ENCODE assay signal across 31 cellular contexts in the genomic region with DNA sequence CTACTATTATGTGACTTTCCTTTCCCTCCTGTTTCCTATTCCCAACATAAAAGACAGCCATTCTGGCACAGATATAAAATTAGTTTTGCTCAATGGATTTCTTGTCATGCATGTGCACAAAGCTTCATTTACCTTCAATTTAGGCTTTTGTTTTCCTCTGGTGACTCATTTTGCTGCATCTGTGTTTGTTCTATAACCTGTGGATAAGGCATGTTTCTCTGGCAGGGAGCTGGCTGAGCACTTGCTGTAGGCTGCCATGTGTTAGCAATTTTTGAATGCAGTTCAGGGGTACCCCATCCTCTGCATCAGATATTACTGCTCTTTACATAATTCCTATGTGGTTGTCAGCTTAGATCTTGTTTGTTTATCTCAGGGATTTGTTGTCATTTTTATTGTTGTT.
DNase-seq lines count a peak whose midpoint lies in the region; ATAC-seq, FAIRE-seq and TF ChIP-seq lines count a peak whose summit lies in the region.
"Had no signal": no experiment of that assay in that cellular context is flagged by ENCODE, and none has a peak within 500 bp of the region (broad histone marks: within the 10 kb centered on the region; RNA-seq: fewer than 3 reads in every experiment).

No MANE protein-coding gene starts in this region.

- intact Hi-C loops in pancreas (cut with DNase I): no loop called here

- ATAC-seq in pancreas (peak; percentile 64 to 81 (median 68)), HG03045 (IDR thresholded peaks at IDR 0.05; ENCODE audit: unreplicated experiment) (no peak)
- ATAC-seq: activated CD8-positive, alpha-beta T cell treated with anti-CD3 and anti-CD28 coated beads, Interleukin-2, amount 10 ng/mL, durations not matched to agents 7 days and 5 days; left lobe of liver; Panc1 had no signal

- no peak overlapping the region for H3K9ac ChIP-seq in adipocyte (ENCODE audit: low read length)

- TF ChIP-seq CTCF in pancreas (IDR thresholded peaks at IDR 0.05): no peak

- peak overlapping the region; percentile 4 for H3K4me3 ChIP-seq in adipocyte (ENCODE audit: low read length)
- H3K4me3 ChIP-seq in pancreas: no peak overlapping the region
- H3K4me3 ChIP-seq: smooth muscle cell, suprapubic skin, upper lobe of right lung had no signal

- H3K9me3 ChIP-seq in adipocyte (ENCODE audit: control insufficient read depth, low read length): no peaks in the 10 kb centered on the region
- H3K9me3 ChIP-seq in pancreas: no peaks in the 10 kb centered on the region
- H3K9me3 ChIP-seq: suprapubic skin, upper lobe of right lung had no signal

- FAIRE-seq in pancreas (lab: Jason Lieb, UNC): no peak
- FAIRE-seq: D721Med, islet of Langerhans had no signal

- peak overlapping the region in 1 of 4 donors; percentile 48 for H3K27ac ChIP-seq in pancreas
- H3K27ac ChIP-seq: C4-2B, suprapubic skin, upper lobe of right lung had no signal

- H3K27me3 ChIP-seq in adipocyte (replicated peaks; ENCODE audit: control insufficient read depth, insufficient read depth, low read length): no peaks in the 10 kb centered on the region
- H3K27me3 ChIP-seq in pancreas: no peaks in the 10 kb centered on the region
- H3K27me3 ChIP-seq: suprapubic skin, upper lobe of right lung had no signal

- H3K36me3 ChIP-seq in adipocyte (ENCODE audit: control insufficient read depth, insufficient read depth, low read length, severe bottlenecking): no peaks in the 10 kb centered on the region
- no peaks in the 10 kb centered on the region for H3K36me3 ChIP-seq in pancreas
- H3K36me3 ChIP-seq: suprapubic skin, upper lobe of right lung had no signal

- peak; percentile 31 to 82 for DNase-seq in NCI-H2081 (lab: John Stamatoyannopoulos, UW)
- no peak for DNase-seq in NCI-H2081 treated with DMSO at 0.1 percent for 48 hours (lab: John Stamatoyannopoulos, UW)
- peak; percentile 1 for DNase-seq in NCI-H345 treated with DMSO at 0.1 percent for 48 hours (lab: John Stamatoyannopoulos, UW; ENCODE audit: unreplicated experiment)
- peak; percentile 1 for DNase-seq in adipocyte (ENCODE audit: low read depth)
- DNase-seq in pancreas: no peak
- no peak for DNase-seq in anterior cingulate cortex (lab: John Stamatoyannopoulos, UW)
- no peak for DNase-seq in activated CD4-positive, CD25-positive, alpha-beta regulatory T cell treated with anti-CD3 and anti-CD28 coated beads, Interleukin-2, amount 50 U/mL, for 72 hours
- DNase-seq: 8988T; activated CD8-positive, alpha-beta T cell treated with anti-CD3 and anti-CD28 coated beads, Interleukin-2, amount 10 ng/mL, durations not matched to agents 7 days and 5 days; aorta; caudate nucleus; cortex of kidney; effector memory CD4-positive, alpha-beta T cell; erythroblast; GOT3; HFFc6; IMR-90; NCI-H187 treated with DMSO at 0.1 percent for 48 hours; nephron progenitor cell; retina; SHP77; stimulated activated naive CD4-positive, alpha-beta T cell; upper lobe of right lung had no signal

- peaks cover 33% of the 10 kb centered on the region for H3K4me1 ChIP-seq in adipocyte (ENCODE audit: control insufficient read depth, insufficient read depth, low read length)
- peaks cover 0 to 14% (median 0%) of the 10 kb centered on the region in 3 donors for H3K4me1 ChIP-seq in pancreas
- H3K4me1 ChIP-seq: suprapubic skin had no signal

Comparison
In these comparisons a context has a peak if more than half of its experiments do, and no peak if none do; other contexts are left out.
1. DNase-seq: peak in NCI-H2081 (2 of 2), NCI-H345 treated with DMSO at 0.1 percent for 48 hours (single experiment) and adipocyte (single experiment); none in NCI-H2081 treated with DMSO at 0.1 percent for 48 hours (single experiment), pancreas (0 of 6), anterior cingulate cortex (0 of 58) and activated CD4-positive, CD25-positive, alpha-beta regulatory T cell treated with anti-CD3 and anti-CD28 coated beads, Interleukin-2, amount 50 U/mL, for 72 hours (single experiment).